In the genomic region with DNA sequence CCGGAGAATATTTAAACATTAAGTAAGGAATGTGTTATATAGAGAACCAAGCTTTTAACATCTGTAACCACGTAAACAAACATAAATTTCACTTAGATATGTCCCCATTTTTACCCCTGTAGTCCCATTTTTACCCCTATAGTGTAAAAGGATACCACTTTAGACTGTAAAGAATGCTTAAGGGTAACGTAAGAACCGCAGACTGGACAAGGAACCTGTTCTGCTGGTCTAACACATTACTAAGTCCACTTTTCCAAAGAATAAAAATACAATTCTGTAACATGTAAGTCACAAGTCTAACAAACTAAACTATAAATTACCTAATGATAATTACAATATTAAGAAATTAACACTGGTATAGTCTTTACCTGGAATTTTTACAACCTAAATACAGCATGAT, we compare ENCODE assay signal across 1 cellular context.
TF ChIP-seq lines count a peak whose summit lies in the region.

No MANE protein-coding gene starts in this region.

TF ChIP-seq in WTC11, 78 proteins besides CTCF, POLR2A, EP300 and RAD21 (continued from another document):
- TF ChIP-seq, protein P1, sequence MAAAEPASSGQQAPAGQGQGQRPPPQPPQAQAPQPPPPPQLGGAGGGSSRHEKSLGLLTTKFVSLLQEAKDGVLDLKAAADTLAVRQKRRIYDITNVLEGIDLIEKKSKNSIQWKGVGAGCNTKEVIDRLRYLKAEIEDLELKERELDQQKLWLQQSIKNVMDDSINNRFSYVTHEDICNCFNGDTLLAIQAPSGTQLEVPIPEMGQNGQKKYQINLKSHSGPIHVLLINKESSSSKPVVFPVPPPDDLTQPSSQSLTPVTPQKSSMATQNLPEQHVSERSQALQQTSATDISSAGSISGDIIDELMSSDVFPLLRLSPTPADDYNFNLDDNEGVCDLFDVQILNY (CRISPR knock-in tag; IDR thresholded peaks at IDR 0.05) = no peak
- TF ChIP-seq ZNF396 (CRISPR knock-in tag; IDR thresholded peaks at IDR 0.05; ENCODE audit: borderline replicate concordance) (no peak), SP1 (CRISPR knock-in tag; conservative IDR thresholded peaks at IDR 0.05) (no peak), PRRX2 (CRISPR knock-in tag; IDR thresholded peaks at IDR 0.05) (no peak), TEAD4 (CRISPR knock-in tag; IDR thresholded peaks at IDR 0.05) (no peak), ETV6 (CRISPR knock-in tag; IDR thresholded peaks at IDR 0.05) (no peak), SMAD3 (CRISPR knock-in tag; IDR thresholded peaks at IDR 0.05; ENCODE audit: borderline replicate concordance) (no peak), EMX1 (CRISPR knock-in tag; IDR thresholded peaks at IDR 0.05) (no peak), ZNF121 (CRISPR knock-in tag; IDR thresholded peaks at IDR 0.05) (no peak), FOXJ3 (CRISPR knock-in tag; IDR thresholded peaks at IDR 0.05; ENCODE audit: borderline replicate concordance) (no peak)
- TF ChIP-seq, protein P2, sequence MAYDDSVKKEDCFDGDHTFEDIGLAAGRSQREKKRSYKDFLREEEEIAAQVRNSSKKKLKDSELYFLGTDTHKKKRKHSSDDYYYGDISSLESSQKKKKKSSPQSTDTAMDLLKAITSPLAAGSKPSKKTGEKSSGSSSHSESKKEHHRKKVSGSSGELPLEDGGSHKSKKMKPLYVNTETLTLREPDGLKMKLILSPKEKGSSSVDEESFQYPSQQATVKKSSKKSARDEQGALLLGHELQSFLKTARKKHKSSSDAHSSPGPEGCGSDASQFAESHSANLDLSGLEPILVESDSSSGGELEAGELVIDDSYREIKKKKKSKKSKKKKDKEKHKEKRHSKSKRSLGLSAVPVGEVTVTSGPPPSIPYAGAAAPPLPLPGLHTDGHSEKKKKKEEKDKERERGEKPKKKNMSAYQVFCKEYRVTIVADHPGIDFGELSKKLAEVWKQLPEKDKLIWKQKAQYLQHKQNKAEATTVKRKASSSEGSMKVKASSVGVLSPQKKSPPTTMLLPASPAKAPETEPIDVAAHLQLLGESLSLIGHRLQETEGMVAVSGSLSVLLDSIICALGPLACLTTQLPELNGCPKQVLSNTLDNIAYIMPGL (CRISPR knock-in tag; IDR thresholded peaks at IDR 0.05) = no peak
- TF ChIP-seq, protein P3, sequence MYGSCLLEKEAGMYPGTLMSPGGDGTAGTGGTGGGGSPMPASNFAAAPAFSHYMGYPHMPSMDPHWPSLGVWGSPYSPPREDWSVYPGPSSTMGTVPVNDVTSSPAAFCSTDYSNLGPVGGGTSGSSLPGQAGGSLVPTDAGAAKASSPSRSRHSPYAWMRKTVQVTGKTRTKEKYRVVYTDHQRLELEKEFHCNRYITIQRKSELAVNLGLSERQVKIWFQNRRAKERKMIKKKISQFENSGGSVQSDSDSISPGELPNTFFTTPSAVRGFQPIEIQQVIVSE (CRISPR knock-in tag; IDR thresholded peaks at IDR 0.05; ENCODE audit: borderline replicate concordance) = no peak
TF ChIP-seq in WTC11: peak in this region for 0.
